ENCODE assay signal across 1 cellular context in genomic region chr9:133609311-133610098, GRCh38.
A peak's percentile ranks its signal among the peaks of the same experiment; 100 is the strongest.
TF ChIP-seq lines count a peak whose summit lies in the region.

Gene FAM163B (minus strand): TSS chr9:133609389. CDS start chr9:133580223, 29,166 bp downstream.

TF ChIP-seq in K562, 482 proteins besides CTCF, POLR2A, EP300 and RAD21 (continued from another document and continues in another):
- no peak for TF ChIP-seq ZBTB12 (CRISPR knock-in tag; IDR thresholded peaks at IDR 0.05)
- TF ChIP-seq ELK1 (CRISPR knock-in tag; IDR thresholded peaks at IDR 0.05), result no peak
- TF ChIP-seq CAMTA2 (CRISPR knock-in tag; conservative IDR thresholded peaks at IDR 0.05), result no peak
- no peak for TF ChIP-seq HDAC1 (IDR thresholded peaks at IDR 0.05)
- no peak for TF ChIP-seq XRCC3 (IDR thresholded peaks at IDR 0.05)
- no peak for TF ChIP-seq SIN3B (IDR thresholded peaks at IDR 0.05; ENCODE audit: low read depth)
- TF ChIP-seq RB1 (IDR thresholded peaks at IDR 0.05; ENCODE audit: low read depth), result peak; percentile 57; the same call in 1 of the 2 replicates
- TF ChIP-seq TFE3 (CRISPR knock-in tag; IDR thresholded peaks at IDR 0.05), result no peak
- no peak for TF ChIP-seq EGR1 (conservative IDR thresholded peaks at IDR 0.05)
- no peak for TF ChIP-seq TCF7L2 (IDR thresholded peaks at IDR 0.05; ENCODE audit: low read depth, low read length)
- no peak for TF ChIP-seq U2AF2 (optimal IDR thresholded peaks at IDR 0.05; ENCODE audit: low read depth, low read length)
- TF ChIP-seq ZNF354B (CRISPR knock-in tag; IDR thresholded peaks at IDR 0.05), result no peak
- no peak for TF ChIP-seq ZNF830 (CRISPR knock-in tag; IDR thresholded peaks at IDR 0.05)
- TF ChIP-seq PTRF (tag; IDR thresholded peaks at IDR 0.05), result no peak
- TF ChIP-seq ZNF766 (CRISPR knock-in tag; conservative IDR thresholded peaks at IDR 0.05), result 0 out of 2 replicates have a peak, but pooled peaks have one; percentile 23
- no peak for TF ChIP-seq NBN (IDR thresholded peaks at IDR 0.05; ENCODE audit: low read depth)
- TF ChIP-seq VEZF1 (CRISPR knock-in tag; IDR thresholded peaks at IDR 0.05), result peak; percentile 44
- TF ChIP-seq SMARCA5 (IDR thresholded peaks at IDR 0.05), result no peak
- no peak for TF ChIP-seq YBX1 (IDR thresholded peaks at IDR 0.05)
- no peak for TF ChIP-seq MEF2D (tag; conservative IDR thresholded peaks at IDR 0.05; ENCODE audit: low read depth)
- 0 out of 2 replicates have a peak, but pooled peaks have one; percentile 18 for TF ChIP-seq ZBTB7A (IDR thresholded peaks at IDR 0.05; ENCODE audit: borderline replicate concordance, control insufficient read depth, low read depth, low read length)
- TF ChIP-seq ESRRB (CRISPR knock-in tag; IDR thresholded peaks at IDR 0.05; ENCODE audit: borderline replicate concordance), result no peak
- peak; percentile 94 for TF ChIP-seq EHMT2 (IDR thresholded peaks at IDR 0.05)
- TF ChIP-seq MCM5 (IDR thresholded peaks at IDR 0.05; ENCODE audit: low read depth), result no peak
- TF ChIP-seq ZFP1 (CRISPR knock-in tag; IDR thresholded peaks at IDR 0.05), result no peak
- TF ChIP-seq TSHZ1 (CRISPR knock-in tag; IDR thresholded peaks at IDR 0.05), result no peak
- peak; percentile 97 for TF ChIP-seq REST (CRISPR knock-in tag; IDR thresholded peaks at IDR 0.05; ENCODE audit: low read depth)
- TF ChIP-seq TFAP4 (CRISPR knock-in tag; IDR thresholded peaks at IDR 0.05; ENCODE audit: borderline replicate concordance), result no peak
- TF ChIP-seq NONO (IDR thresholded peaks at IDR 0.05; ENCODE audit: low read depth in 2 of 2, low read length in 1 of 2), result 0 out of 4 replicates have a peak, but pooled peaks of 1 of the 2 experiments have one; percentile 24
- no peak for TF ChIP-seq ILF3 (IDR thresholded peaks at IDR 0.05; ENCODE audit: borderline replicate concordance)
- no peak for TF ChIP-seq ATF4 (CRISPR knock-in tag; IDR thresholded peaks at IDR 0.05)
- no peak for TF ChIP-seq ZNF324 (CRISPR knock-in tag; IDR thresholded peaks at IDR 0.05)
- peak in 1 of 2 experiments; percentile 50; a peak in 2 of 4 replicates for TF ChIP-seq MAZ (CRISPR knock-in tag; conservative IDR thresholded peaks at IDR 0.05 in 1 of 2, IDR thresholded peaks at IDR 0.05 in 1 of 2)
- no peak for TF ChIP-seq NCOA6 (IDR thresholded peaks at IDR 0.05)
- no peak for TF ChIP-seq HMG20B (CRISPR knock-in tag; IDR thresholded peaks at IDR 0.05)
- peak; percentile 63 for TF ChIP-seq SMAD4 (CRISPR knock-in tag; conservative IDR thresholded peaks at IDR 0.05)
- no peak for TF ChIP-seq ARID1B (IDR thresholded peaks at IDR 0.05)
- TF ChIP-seq POLR2G (IDR thresholded peaks at IDR 0.05; ENCODE audit: low read depth, low read length), result no peak
- no peak for TF ChIP-seq LCOR (CRISPR knock-in tag; IDR thresholded peaks at IDR 0.05)
- TF ChIP-seq CCNT2 (IDR thresholded peaks at IDR 0.05; ENCODE audit: borderline replicate concordance, extremely low read depth, insufficient read length, low read depth, low read length), result no peak
- TF ChIP-seq MIER1 (IDR thresholded peaks at IDR 0.05; ENCODE audit: low read depth), result peak; percentile 82
- TF ChIP-seq SMAD1 (IDR thresholded peaks at IDR 0.05; ENCODE audit: low read depth, low read length, partially characterized antibody), result no peak
- TF ChIP-seq PHTF2 (CRISPR knock-in tag; IDR thresholded peaks at IDR 0.05), result no peak
- TF ChIP-seq THRA (IDR thresholded peaks at IDR 0.05), result no peak
- no peak for TF ChIP-seq ZNF785 (CRISPR knock-in tag; IDR thresholded peaks at IDR 0.05)
- peak; percentile 54; the same call in 1 of the 2 replicates for TF ChIP-seq ZNF511 (CRISPR knock-in tag; IDR thresholded peaks at IDR 0.05)
- no peak for TF ChIP-seq NR1H2 (CRISPR knock-in tag; IDR thresholded peaks at IDR 0.05)
- no peak for TF ChIP-seq ZBTB1 (CRISPR knock-in tag; IDR thresholded peaks at IDR 0.05; ENCODE audit: borderline replicate concordance, low read depth)
- no peak for TF ChIP-seq HNRNPL (IDR thresholded peaks at IDR 0.05; ENCODE audit: low read depth, low read length)
- TF ChIP-seq RBM14 (IDR thresholded peaks at IDR 0.05; ENCODE audit: borderline replicate concordance, insufficient read depth, low read depth, low read length), result no peak
- TF ChIP-seq NKRF (IDR thresholded peaks at IDR 0.05; ENCODE audit: borderline replicate concordance), result no peak
- TF ChIP-seq FOXJ2 (tag; IDR thresholded peaks at IDR 0.05), result no peak
